1 cellular context compared by ENCODE assay signal in genomic region chr10:46617173-46617572, GRCh38. TPM values are rescaled to one million over a fixed set of nuclear protein-coding genes. Genes with fewer than 3 reads are reported as not detected.
"Had no signal": no experiment of that assay in that cellular context is flagged by ENCODE, and none has a peak within 500 bp of the region (broad histone marks: within the 10 kb centered on the region; RNA-seq: fewer than 3 reads in every experiment).

No MANE protein-coding gene starts in this region.

RNA-seq across cellular contexts. Expression of gene SYT15, which starts 38.2 kb away (rescaled TPM):
- total RNA-seq: SK-MEL-5 had no signal
